8 cellular contexts compared by ENCODE assay signal in genomic region chr16:88705746-88706287, GRCh38. TPM values are rescaled to one million over a fixed set of nuclear protein-coding genes. Genes with fewer than 3 reads are reported as not detected.
A peak's percentile ranks its signal among the peaks of the same experiment; 100 is the strongest.
DNase-seq lines count a peak whose midpoint lies in the region; ATAC-seq, FAIRE-seq and TF ChIP-seq lines count a peak whose summit lies in the region.

No MANE protein-coding gene starts in this region.

- H3K27me3 Mint-ChIP-seq in activated naive CD4-positive, alpha-beta T cell treated with anti-CD3 and anti-CD28 coated beads for 36 hours (ENCODE audit: low read depth), result no peaks in the 10 kb centered on the region

- H3K27ac ChIP-seq in WERI-Rb-1, result 0 out of 2 replicates have a peak overlapping the region, but pooled peaks have one; percentile 52
- peak overlapping the region; percentile 62 to 73 (median 68) for H3K27ac ChIP-seq in pancreas

- CTCF ChIA-PET in activated naive CD4-positive, alpha-beta T cell treated with anti-CD3 and anti-CD28 coated beads for 36 hours (lab: Charles Lee), result interaction anchor here (1.0 to 1.3 kb wide), 3 partner anchors 24 to 152 kb away, joined by 5 to 6 read pairs (median 5); no protein-coding TSS in a partner anchor

- H3K4me3 Mint-ChIP-seq in activated naive CD4-positive, alpha-beta T cell treated with anti-CD3 and anti-CD28 coated beads for 36 hours, result peak overlapping the region; percentile 84

- H3K27ac Mint-ChIP-seq in activated naive CD4-positive, alpha-beta T cell treated with anti-CD3 and anti-CD28 coated beads for 36 hours, result peak overlapping the region; percentile 74

- FAIRE-seq in pancreas (lab: Jason Lieb, UNC), result no peak

- no peak for TF ChIP-seq CTCF in WERI-Rb-1 (IDR thresholded peaks at IDR 0.05; ENCODE audit: low read depth, low read length)
- TF ChIP-seq CTCF in foreskin fibroblast (IDR thresholded peaks at IDR 0.05; ENCODE audit: low read depth, low read length), result no peak
- no peak for TF ChIP-seq CTCF in pancreas (IDR thresholded peaks at IDR 0.05)

- H3K27me3 ChIP-seq in WERI-Rb-1 (ENCODE audit: insufficient read depth, low read depth, severe bottlenecking) (no peaks in the 10 kb centered on the region), pancreas (no peaks in the 10 kb centered on the region)

- 0 to 1% methylated on average over 28 to 67 of the region's 67 CpGs for WGBS in pancreas, 2 donors

- peaks cover 15% of the 10 kb centered on the region for H3K36me3 Mint-ChIP-seq in activated naive CD4-positive, alpha-beta T cell treated with anti-CD3 and anti-CD28 coated beads for 36 hours (ENCODE audit: low read depth)

- intact Hi-C loops in activated naive CD4-positive, alpha-beta T cell treated with anti-CD3 and anti-CD28 coated beads for 36 hours (cut with micrococcal nuclease), result loop anchor here (1.0 to 10.0 kb wide), 6 partner anchors 43 to 389 kb away; partner anchors contain the start of genes ACSF3, CYBA, MVD and TRAPPC2L
- intact Hi-C loops in pancreas (cut with DNase I), result no loop called here

- H3K36me3 ChIP-seq in WERI-Rb-1 (no peaks in the 10 kb centered on the region), pancreas (no peaks in the 10 kb centered on the region)

- DNase-seq in activated naive CD4-positive, alpha-beta T cell treated with anti-CD3 and anti-CD28 coated beads for 36 hours, result peak; percentile 25
- no peak for DNase-seq in activated naive CD4-positive, alpha-beta T cell (lab: John Stamatoyannopoulos, UW)
- DNase-seq in WERI-Rb-1, result no peak
- peak in 1 of 2 donors; percentile 41 for DNase-seq in foreskin fibroblast
- DNase-seq in pancreas, result peak in 2 of 6 donors; percentile 43 to 76
- DNase-seq in cortex of kidney (lab: John Stamatoyannopoulos, UW), result no peak

- H3K9me3 ChIP-seq in WERI-Rb-1 (ENCODE audit: severe bottlenecking) (no peaks in the 10 kb centered on the region), pancreas (no peaks in the 10 kb centered on the region)

- H3K4me1 Mint-ChIP-seq in activated naive CD4-positive, alpha-beta T cell treated with anti-CD3 and anti-CD28 coated beads for 36 hours (ENCODE audit: low read depth), result peaks cover 59% of the 10 kb centered on the region

- no peaks in the 10 kb centered on the region for H3K9me3 Mint-ChIP-seq in activated naive CD4-positive, alpha-beta T cell treated with anti-CD3 and anti-CD28 coated beads for 36 hours

- ATAC-seq in HG03066 (IDR thresholded peaks at IDR 0.05; ENCODE audit: low read depth, unreplicated experiment) (peak; percentile 11), pancreas (peak in 3 of 4 donors; percentile 5 to 28 (median 7)), GM21576 (IDR thresholded peaks at IDR 0.05; ENCODE audit: unreplicated experiment) (no peak)

- H3K4me3 ChIP-seq in WERI-Rb-1 (ENCODE audit: low read depth, low read length) (peak overlapping the region; percentile 48), foreskin fibroblast (ENCODE audit: low read depth in 1 of 2, low read length in 2 of 2) (peak overlapping the region; percentile 67 to 95), pancreas (peak overlapping the region; percentile 93 to 100 (median 100))

- H3K4me1 ChIP-seq in pancreas, result peaks cover 0 to 15% (median 4%) of the 10 kb centered on the region in 3 donors

RNA-seq across cellular contexts. Expression of gene RNF166, which starts 0.4 kb away (rescaled TPM):
- total RNA-seq in activated naive CD4-positive, alpha-beta T cell treated with anti-CD3 and anti-CD28 coated beads for 36 hours, result 10 to 100 TPM; 33.6 to 35.3 TPM
- 10 to 100 TPM in 4 of 6 donors, 1 to 10 TPM in 2; 9.7 to 18.0 (median 10.9) TPM for total RNA-seq in pancreas
- 10 to 100 TPM; 23.4 to 40.9 TPM for polyA plus RNA-seq in pancreas

RNA-seq across cellular contexts. Expression of gene CTU2, which starts 0.5 kb away (rescaled TPM):
- total RNA-seq in activated naive CD4-positive, alpha-beta T cell treated with anti-CD3 and anti-CD28 coated beads for 36 hours, result 10 to 100 TPM; 46.1 to 48.1 TPM
- total RNA-seq in pancreas, result 10 to 100 TPM in 3 of 6 donors, 1 to 10 TPM in 3; 8.1 to 13.3 (median 10.0) TPM
- polyA plus RNA-seq in pancreas, result 10 to 100 TPM; 20.3 to 21.9 TPM

RNA-seq across cellular contexts. Expression of gene SNAI3, which starts 19.5 kb away (rescaled TPM):
- total RNA-seq in activated naive CD4-positive, alpha-beta T cell treated with anti-CD3 and anti-CD28 coated beads for 36 hours, result 1 to 10 TPM; 2.9 to 3.0 TPM
- total RNA-seq in pancreas, result 1 to 10 TPM in 1 of 6 donors, under 1 TPM in 5; 0.19 to 1.9 (median 0.69) TPM
- polyA plus RNA-seq in pancreas, result 1 to 10 TPM in 1 of 2 donors, under 1 TPM in 1; 0.72 to 1.2 TPM

RNA-seq across cellular contexts. Expression of gene MVD, which starts 42.9 kb away (rescaled TPM):
- 10 to 100 TPM; 90.5 to 96.8 TPM for total RNA-seq in activated naive CD4-positive, alpha-beta T cell treated with anti-CD3 and anti-CD28 coated beads for 36 hours
- 10 to 100 TPM; 12.7 to 20.7 (median 15.3) TPM for total RNA-seq in pancreas
- polyA plus RNA-seq in pancreas, result 10 to 100 TPM; 41.8 to 46.6 TPM

RNA-seq across cellular contexts. Expression of gene CYBA, which starts 55.0 kb away (rescaled TPM):
- total RNA-seq in activated naive CD4-positive, alpha-beta T cell treated with anti-CD3 and anti-CD28 coated beads for 36 hours, result 100 to 1,000 TPM; 167 to 180 TPM
- total RNA-seq in pancreas, result 100 to 1,000 TPM in 2 of 6 donors, 10 to 100 TPM in 4; 38.0 to 135 (median 58.8) TPM
- 10 to 100 TPM; 63.3 to 85.9 TPM for polyA plus RNA-seq in pancreas

Comparison
In these comparisons a context has a peak if more than half of its experiments do, and no peak if none do; other contexts are left out.
1. H3K4me3 ChIP-seq: peak in every context shown above with its lines; median percentile 100 in pancreas; 81 in foreskin fibroblast; 48 in WERI-Rb-1.